Comparison of ENCODE assay signal across 14 cellular contexts in genomic region chr2:15745329-15745728, GRCh38.
DNase-seq lines count a peak whose midpoint lies in the region; TF ChIP-seq lines count a peak whose summit lies in the region.
"Had no signal": no experiment of that assay in that cellular context is flagged by ENCODE, and none has a peak within 500 bp of the region (broad histone marks: within the 10 kb centered on the region; RNA-seq: fewer than 3 reads in every experiment).

No MANE protein-coding gene starts in this region.

- intact Hi-C loops in sigmoid colon (cut with DNase I), result no loop called here

- no peak overlapping the region for H2AFZ ChIP-seq in trophoblast cell (ENCODE audit: insufficient read depth, low read length, poor library complexity)

- H2BK120ac ChIP-seq in trophoblast cell (ENCODE audit: insufficient read depth, low read length, poor library complexity), result no peak overlapping the region

- H3K27me3 ChIP-seq in trophoblast cell (ENCODE audit: insufficient read depth, low read length), result no peaks in the 10 kb centered on the region
- H3K27me3 ChIP-seq in sigmoid colon, result no peaks in the 10 kb centered on the region
- H3K27me3 ChIP-seq: BE2C had no signal

- no peak overlapping the region for H4K12ac ChIP-seq in trophoblast cell (ENCODE audit: low read depth, low read length)

- peak; percentile 24 for DNase-seq in MV-4-11 (lab: John Stamatoyannopoulos, UW)
- peak; percentile 26 for DNase-seq in amniotic epithelial cell (ENCODE audit: low read depth)
- peak; percentile 43 for DNase-seq in left kidney (ENCODE audit: low read depth, low spot score)
- DNase-seq in trophoblast cell, result no peak
- no peak for DNase-seq in NCI-H187 (lab: John Stamatoyannopoulos, UW)
- no peak for DNase-seq in sigmoid colon
- no peak for DNase-seq in SW480 (ENCODE audit: low spot score)
- DNase-seq: BE2C; CD4-positive, alpha-beta memory T cell; DND-41; GDM1 had no signal

- no peak overlapping the region for H2BK5ac ChIP-seq in trophoblast cell (ENCODE audit: low read depth, low read length, poor library complexity)

- no peak overlapping the region for H3K4me2 ChIP-seq in trophoblast cell (ENCODE audit: low read length)
- H3K4me2 ChIP-seq: A549 had no signal

- no CpG with 5 or more reads among the region's 3 CpGs for WGBS in trophoblast cell (ENCODE audit: extremely low coverage, insufficient coverage, insufficient read length)
- WGBS in sigmoid colon, 2 donors, result 63 to 79% methylated on average over 3 of the region's 3 CpGs

- H4K8ac ChIP-seq in trophoblast cell (ENCODE audit: low read depth, low read length), result no peak overlapping the region

- TF ChIP-seq CTCF in sigmoid colon (IDR thresholded peaks at IDR 0.05), result no peak

- no peak overlapping the region for H3K4me3 ChIP-seq in trophoblast cell (ENCODE audit: low read depth, low read length)
- H3K4me3 ChIP-seq in sigmoid colon, result no peak overlapping the region
- H3K4me3 ChIP-seq: A549, HAP-1 had no signal

- no peak overlapping the region for H3K4ac ChIP-seq in trophoblast cell (ENCODE audit: low read depth, low read length)

- no peak overlapping the region for H3K14ac ChIP-seq in trophoblast cell (ENCODE audit: low read length)

- H3K23ac ChIP-seq in trophoblast cell (ENCODE audit: low read length), result no peak overlapping the region

- TF ChIP-seq EP300 in sigmoid colon (IDR thresholded peaks at IDR 0.05), result no peak

- peaks cover 29 to 30% of the 10 kb centered on the region in 2 experiments for H3K4me1 ChIP-seq in trophoblast cell (ENCODE audit: control insufficient read depth in 1 of 2, insufficient read depth in 2 of 2, low read length in 2 of 2)
- peaks cover 0 to 45% (median 42%) of the 10 kb centered on the region in 4 donors for H3K4me1 ChIP-seq in sigmoid colon
- H3K4me1 ChIP-seq: A549, BE2C, HAP-1 had no signal

- H3K79me2 ChIP-seq in trophoblast cell (ENCODE audit: control insufficient read depth, insufficient read depth, low read length, poor library complexity), result peaks cover 5% of the 10 kb centered on the region

- H2AK5ac ChIP-seq in trophoblast cell (ENCODE audit: low read length), result no peak overlapping the region

- H3K9ac ChIP-seq in trophoblast cell (ENCODE audit: low read length), result no peak overlapping the region

- no peak for TF ChIP-seq POLR2A in sigmoid colon (IDR thresholded peaks at IDR 0.05)

- H4K91ac ChIP-seq in trophoblast cell (ENCODE audit: low read depth, low read length), result peak overlapping the region; percentile 63

- peaks cover 33% of the 10 kb centered on the region for H3K79me1 ChIP-seq in trophoblast cell (ENCODE audit: low read length)

- peaks cover 4% of the 10 kb centered on the region for H3K9me3 ChIP-seq in trophoblast cell (ENCODE audit: insufficient read depth, low read depth, low read length)
- no peaks in the 10 kb centered on the region for H3K9me3 ChIP-seq in sigmoid colon
- H3K9me3 ChIP-seq: A549, BE2C, HAP-1 had no signal

- H2BK12ac ChIP-seq in trophoblast cell (ENCODE audit: low read length), result peak overlapping the region; percentile 26

- H3K27ac ChIP-seq in trophoblast cell (ENCODE audit: low read depth, low read length) (peak overlapping the region; percentile 1), sigmoid colon (peak overlapping the region in 2 of 4 donors; percentile 37 to 41)
- H3K27ac ChIP-seq: A549, C4-2B had no signal

- H3K36me3 ChIP-seq in trophoblast cell (ENCODE audit: control insufficient read depth in 1 of 2, insufficient read depth in 2 of 2, low read length in 2 of 2) (no peaks in the 10 kb centered on the region), sigmoid colon (no peaks in the 10 kb centered on the region)
- H3K36me3 ChIP-seq: BE2C, HAP-1 had no signal

- no peak overlapping the region for H3K18ac ChIP-seq in trophoblast cell (ENCODE audit: low read length)

Comparison
In these comparisons a context has a peak if more than half of its experiments do, and no peak if none do; other contexts are left out.
1. DNase-seq: peak in MV-4-11 (single experiment), amniotic epithelial cell (single experiment) and left kidney (single experiment); none in trophoblast cell (0 of 2), NCI-H187 (0 of 2), sigmoid colon (single experiment) and SW480 (single experiment).